In genomic region chr5:39491210-39491609, GRCh38 we compare ENCODE assay signal across 27 cellular contexts.
"Had no signal": no experiment of that assay in that cellular context is flagged by ENCODE, and none has a peak within 500 bp of the region (broad histone marks: within the 10 kb centered on the region; RNA-seq: fewer than 3 reads in every experiment).

No MANE protein-coding gene starts in this region.

- FAIRE-seq: urothelium cell line had no signal

- H3K4me3 ChIP-seq: stomach, suprapubic skin, testis, thoracic aorta, thyroid gland, tibial artery, tibial nerve, transverse colon, upper lobe of left lung, upper lobe of right lung, uterus, vagina had no signal

- H3K9me3 ChIP-seq: suprapubic skin, testis, thyroid gland, vagina had no signal

- H3K36me3 ChIP-seq: stomach, suprapubic skin, thoracic aorta, thyroid gland, tibial artery, tibial nerve, transverse colon, upper lobe of left lung, upper lobe of right lung, uterus, vagina had no signal

- H3K27me3 ChIP-seq: stomach, suprapubic skin, testis, thyroid gland, tibial artery, tibial nerve, transverse colon, upper lobe of left lung, upper lobe of right lung, uterus, vagina had no signal

- DNase-seq: stimulated activated CD4-positive, alpha-beta T cell treated with anti-CD3 and anti-CD28 coated beads, Interleukin-2, amount 100 ng/mL, for 48 hours; stimulated activated CD4-positive, alpha-beta T cell treated with anti-CD3 and anti-CD28 coated beads, Interleukin-4, amount 100 ng/mL, for 1 hour; stimulated activated CD4-positive, alpha-beta T cell treated with anti-CD3 and anti-CD28 coated beads, Interleukin-4, amount 100 ng/mL, for 24 hours; stimulated activated CD4-positive, alpha-beta T cell treated with anti-CD3 and anti-CD28 coated beads, Interleukin-4, amount 100 ng/mL, for 4 hours; stimulated activated CD8-positive, alpha-beta memory T cell treated with anti-CD3 and anti-CD28 coated beads, Interleukin-4, amount 100 ng/mL, for 48 hours; stimulated activated naive B cell treated with anti-CD40 and anti-IgM and Interleukin-4, amounts not matched to agents 10 μg/mL and 1 μg/mL and 100 μg/mL, for 72 hours; stimulated activated naive CD4-positive, alpha-beta T cell; stimulated activated naive CD4-positive, alpha-beta T cell treated with Interleukin-2 at 50 U/mL for 16 hours; stimulated activated naive CD8-positive, alpha-beta T cell treated with anti-CD3 and anti-CD28 coated beads, Interleukin-15, amount 100 ng/mL, for 72 hours; stimulated activated naive CD8-positive, alpha-beta T cell treated with anti-CD3 and anti-CD28 coated beads, Interleukin-15, Interleukin-2, amounts not matched to agents 100 U/mL and 50 U/mL, for 24 hours; stomach; substantia nigra; testis; thyroid gland; tibial artery; transverse colon; trophoblast cell; upper lobe of left lung; upper lobe of right lung; uterus had no signal

- H3K27ac ChIP-seq: stomach, suprapubic skin, testis, thoracic aorta, thyroid gland, tibial artery, tibial nerve, transverse colon, upper lobe of left lung, upper lobe of right lung, uterus, vagina had no signal

- ATAC-seq: stimulated activated effector memory CD8-positive, alpha-beta T cell treated with anti-CD3 and anti-CD28 coated beads, Interleukin-12 subunit alpha, Interleukin-12 subunit beta, amount 100 ng/mL, for 72 hours; stimulated activated memory B cell treated with anti-CD40 and anti-IgM and Interleukin-4, amounts not matched to agents 10 μg/mL and 1 μg/mL and 100 μg/mL, for 72 hours; stimulated activated naive B cell treated with anti-CD40 and anti-IgM and Interleukin-4, amounts not matched to agents 10 μg/mL and 1 μg/mL and 100 μg/mL, for 72 hours; stimulated activated naive CD8-positive, alpha-beta T cell treated with anti-CD3 and anti-CD28 coated beads, Interleukin-15, amount 100 ng/mL, for 72 hours; stimulated activated naive CD8-positive, alpha-beta T cell treated with anti-CD3 and anti-CD28 coated beads, Interleukin-15, Interleukin-2, amounts not matched to agents 100 U/mL and 50 U/mL, for 24 hours; upper lobe of right lung had no signal

- H3K4me1 ChIP-seq: uterus, vagina had no signal
